In genomic region chr1:55305735-55306134, GRCh38 we compare ENCODE assay signal across 27 cellular contexts.
DNase-seq lines count a peak whose midpoint lies in the region; ATAC-seq and TF ChIP-seq lines count a peak whose summit lies in the region.
"Had no signal": no experiment of that assay in that cellular context is flagged by ENCODE, and none has a peak within 500 bp of the region (broad histone marks: within the 10 kb centered on the region; RNA-seq: fewer than 3 reads in every experiment).

No MANE protein-coding gene starts in this region.

- H3K4me1 Mint-ChIP-seq in MCF 10A (ENCODE audit: insufficient read depth, unreplicated experiment) (peaks cover 3% of the 10 kb centered on the region), osteocyte (ENCODE audit: unreplicated experiment) (peaks cover 14% of the 10 kb centered on the region)
- H3K4me1 Mint-ChIP-seq in stimulated activated naive CD8-positive, alpha-beta T cell treated with anti-CD3 and anti-CD28 coated beads, Interleukin-15, amount 100 ng/mL, for 72 hours, result peaks cover 3% of the 10 kb centered on the region
- H3K4me1 Mint-ChIP-seq: T-cell had no signal

- H3K27ac Mint-ChIP-seq in MCF 10A (ENCODE audit: low read depth, unreplicated experiment) (no peak overlapping the region), osteocyte (ENCODE audit: unreplicated experiment) (no peak overlapping the region)
- H3K27ac Mint-ChIP-seq in stimulated activated naive CD8-positive, alpha-beta T cell treated with anti-CD3 and anti-CD28 coated beads, Interleukin-15, amount 100 ng/mL, for 72 hours, result no peak overlapping the region
- H3K27ac Mint-ChIP-seq: activated CD4-positive, alpha-beta T cell treated with anti-CD3 and anti-CD28 coated beads, Interleukin-2, amount 10 ng/mL, durations not matched to agents 24 days and 14 days; CD4-positive, alpha-beta T cell; natural killer cell treated with Interleukin-12 subunit alpha and Interleukin-12 subunit beta and Interleukin-15 and Interleukin-18, amount 100 ng/mL, for 72 hours; T-cell had no signal

- H2AFZ ChIP-seq in fibroblast of lung (ENCODE audit: low read length), result no peak overlapping the region

- POLR2A ChIA-PET in MCF 10A (lab: Yijun Ruan, JAX), result no interaction called here

- H3K27me3 ChIP-seq in breast epithelium (no peaks in the 10 kb centered on the region), fibroblast of lung (ENCODE audit: control insufficient read depth, insufficient read depth, low read length) (no peaks in the 10 kb centered on the region)
- H3K27me3 ChIP-seq: gastroesophageal sphincter, MG63, thyroid gland had no signal

- no peak overlapping the region for H3K4me3 ChIP-seq in breast epithelium
- no peak overlapping the region for H3K4me3 ChIP-seq in fibroblast of lung (replicated peaks in 1 of 4; ENCODE audit: control extremely low read depth in 1 of 4, insufficient read depth in 1 of 4, low read depth in 3 of 4, low read length in 4 of 4)
- H3K4me3 ChIP-seq: dorsolateral prefrontal cortex, gastroesophageal sphincter, MG63, thyroid gland had no signal

- H3K9ac ChIP-seq in fibroblast of lung (ENCODE audit: insufficient read depth, low read length), result no peak overlapping the region

- no peak overlapping the region for H3K27ac ChIP-seq in breast epithelium
- no peak overlapping the region for H3K27ac ChIP-seq in fibroblast of lung (ENCODE audit: insufficient read depth, low read length)
- H3K27ac ChIP-seq: dorsolateral prefrontal cortex, gastroesophageal sphincter, thyroid gland had no signal

- H3K4me3 Mint-ChIP-seq in MCF 10A (ENCODE audit: unreplicated experiment) (no peak overlapping the region), osteocyte (ENCODE audit: unreplicated experiment) (no peak overlapping the region)
- no peak overlapping the region for H3K4me3 Mint-ChIP-seq in stimulated activated naive CD8-positive, alpha-beta T cell treated with anti-CD3 and anti-CD28 coated beads, Interleukin-15, amount 100 ng/mL, for 72 hours
- H3K4me3 Mint-ChIP-seq: activated CD4-positive, alpha-beta T cell treated with anti-CD3 and anti-CD28 coated beads, Interleukin-2, amount 10 ng/mL, durations not matched to agents 24 days and 14 days; CD4-positive, alpha-beta T cell; natural killer cell treated with Interleukin-12 subunit alpha and Interleukin-12 subunit beta and Interleukin-15 and Interleukin-18, amount 100 ng/mL, for 72 hours; T-cell had no signal

- H3K9me3 Mint-ChIP-seq in MCF 10A (ENCODE audit: unreplicated experiment), result no peaks in the 10 kb centered on the region
- no peaks in the 10 kb centered on the region for H3K9me3 Mint-ChIP-seq in stimulated activated naive CD8-positive, alpha-beta T cell treated with anti-CD3 and anti-CD28 coated beads, Interleukin-15, amount 100 ng/mL, for 72 hours
- H3K9me3 Mint-ChIP-seq in osteocyte (ENCODE audit: unreplicated experiment), result no peaks in the 10 kb centered on the region
- H3K9me3 Mint-ChIP-seq: activated CD4-positive, alpha-beta T cell treated with anti-CD3 and anti-CD28 coated beads, Interleukin-2, amount 10 ng/mL, durations not matched to agents 24 days and 14 days; CD4-positive, alpha-beta T cell; natural killer cell treated with Interleukin-12 subunit alpha and Interleukin-12 subunit beta and Interleukin-15 and Interleukin-18, amount 100 ng/mL, for 72 hours; T-cell had no signal

- H4K20me1 ChIP-seq in fibroblast of lung (ENCODE audit: control insufficient read depth, extremely low read depth, insufficient read depth, low read length), result no peaks in the 10 kb centered on the region

- H3K27me3 Mint-ChIP-seq in MCF 10A (ENCODE audit: insufficient read depth, unreplicated experiment) (peaks cover 67% of the 10 kb centered on the region), osteocyte (ENCODE audit: unreplicated experiment) (peaks cover 8% of the 10 kb centered on the region)
- no peaks in the 10 kb centered on the region for H3K27me3 Mint-ChIP-seq in stimulated activated naive CD8-positive, alpha-beta T cell treated with anti-CD3 and anti-CD28 coated beads, Interleukin-15, amount 100 ng/mL, for 72 hours
- H3K27me3 Mint-ChIP-seq: CD4-positive, alpha-beta T cell had no signal

- H3K36me3 Mint-ChIP-seq in MCF 10A (ENCODE audit: insufficient read depth, unreplicated experiment), result no peaks in the 10 kb centered on the region
- H3K36me3 Mint-ChIP-seq in osteocyte (ENCODE audit: unreplicated experiment), result no peaks in the 10 kb centered on the region
- H3K36me3 Mint-ChIP-seq: natural killer cell treated with Interleukin-12 subunit alpha and Interleukin-12 subunit beta and Interleukin-15 and Interleukin-18, amount 100 ng/mL, for 72 hours; T-cell had no signal

- no peak for TF ChIP-seq CTCF in MCF 10A (IDR thresholded peaks at IDR 0.05; ENCODE audit: unreplicated experiment)
- no peak for TF ChIP-seq CTCF in breast epithelium (IDR thresholded peaks at IDR 0.05)
- TF ChIP-seq CTCF in fibroblast of lung (conservative IDR thresholded peaks at IDR 0.05 in 1 of 2, IDR thresholded peaks at IDR 0.05 in 1 of 2; ENCODE audit: low read depth in 1 of 2, low read length in 2 of 2), result no peak
- no peak for TF ChIP-seq CTCF in osteocyte (IDR thresholded peaks at IDR 0.05)

- H3K36me3 ChIP-seq in breast epithelium, result no peaks in the 10 kb centered on the region
- H3K36me3 ChIP-seq in fibroblast of lung (ENCODE audit: control insufficient read depth, insufficient read depth, low read length), result no peaks in the 10 kb centered on the region
- H3K36me3 ChIP-seq: gastroesophageal sphincter, MG63, thyroid gland had no signal

- DNase-seq in MCF 10A (ENCODE audit: unreplicated experiment) (peak; percentile 40), breast epithelium (ENCODE audit: low spot score in 2 of 2) (no peak), NCI-H226 (peak; percentile 36), fibroblast of lung (ENCODE audit: low read depth in 2 of 2) (peak; percentile 29 to 75), osteocyte (ENCODE audit: extremely low spot score, unreplicated experiment) (no peak), OCI-M1 (lab: John Stamatoyannopoulos, UW) (no peak)
- no peak for DNase-seq in stimulated activated naive CD8-positive, alpha-beta T cell treated with anti-CD3 and anti-CD28 coated beads, Interleukin-15, amount 100 ng/mL, for 72 hours
- DNase-seq in activated CD8-positive, alpha-beta memory T cell treated with anti-CD3 and anti-CD28 coated beads, Interleukin-2, amount 50 U/mL, for 48 hours, result no peak
- DNase-seq: activated CD4-positive, alpha-beta T cell treated with anti-CD3 and anti-CD28 coated beads, Interleukin-2, amount 10 ng/mL, durations not matched to agents 24 days and 14 days; activated effector memory CD4-positive, alpha-beta T cell treated with anti-CD3 and anti-CD28 coated beads, Interleukin-2, amount 50 U/mL, for 16 hours; amniotic stem cell; caudate nucleus; CD4-positive, alpha-beta T cell; DMS153; dorsolateral prefrontal cortex; mesendoderm; MG63; NCI-H1436; NCI-H526; posterior cingulate gyrus; SHP77; stimulated activated naive CD4-positive, alpha-beta T cell; T-cell; thyroid gland had no signal

- H3K9me3 ChIP-seq in breast epithelium (no peaks in the 10 kb centered on the region), fibroblast of lung (ENCODE audit: control insufficient read depth, insufficient read depth, low read depth, low read length) (no peaks in the 10 kb centered on the region)
- H3K9me3 ChIP-seq: gastroesophageal sphincter, thyroid gland had no signal

- no peaks in the 10 kb centered on the region for H3K79me2 ChIP-seq in fibroblast of lung (ENCODE audit: control insufficient read depth, insufficient read depth, low read length)

- TF ChIP-seq POLR2A in breast epithelium (IDR thresholded peaks at IDR 0.05), result no peak

- ATAC-seq in stimulated activated naive CD8-positive, alpha-beta T cell treated with anti-CD3 and anti-CD28 coated beads, Interleukin-15, amount 100 ng/mL, for 72 hours, result peak; percentile 71
- ATAC-seq: gastroesophageal sphincter, HepG2, T-cell had no signal

- intact Hi-C loops in MCF 10A (cut with micrococcal nuclease), result no loop called here
- intact Hi-C loops in breast epithelium (cut with DNase I; ENCODE audit: low total_unique reads), result no loop called here

- no TSS peak for BruUV-seq in MCF 10A (replicated peaks; lab: Mats Ljungman, UMichigan)

- CTCF ChIA-PET in MCF 10A (lab: Yijun Ruan, JAX), result interaction anchor here (0.7 to 1.4 kb wide), 4 partner anchors 16 to 697 kb away, joined by 3 to 5 read pairs (median 4); no protein-coding TSS in a partner anchor

- no peaks in the 10 kb centered on the region for H3K4me1 ChIP-seq in breast epithelium
- H3K4me1 ChIP-seq in fibroblast of lung (ENCODE audit: control insufficient read depth, extremely low read depth, insufficient read depth, low read length), result peaks cover 18% of the 10 kb centered on the region
- H3K4me1 ChIP-seq: thyroid gland had no signal

- H3K4me2 ChIP-seq in fibroblast of lung (ENCODE audit: extremely low read depth, insufficient read depth, low read length), result no peak overlapping the region

Comparison
In these comparisons a context has a peak if more than half of its experiments do, and no peak if none do; other contexts are left out.
1. DNase-seq: peak in MCF 10A (single experiment), NCI-H226 (single experiment) and fibroblast of lung (2 of 2); none in breast epithelium (0 of 2), stimulated activated naive CD8-positive, alpha-beta T cell treated with anti-CD3 and anti-CD28 coated beads, Interleukin-15, amount 100 ng/mL, for 72 hours (0 of 2), osteocyte (single experiment), OCI-M1 (single experiment) and activated CD8-positive, alpha-beta memory T cell treated with anti-CD3 and anti-CD28 coated beads, Interleukin-2, amount 50 U/mL, for 48 hours (single experiment).